Comparison of ENCODE assay signal across 2 cellular contexts in the genomic region with DNA sequence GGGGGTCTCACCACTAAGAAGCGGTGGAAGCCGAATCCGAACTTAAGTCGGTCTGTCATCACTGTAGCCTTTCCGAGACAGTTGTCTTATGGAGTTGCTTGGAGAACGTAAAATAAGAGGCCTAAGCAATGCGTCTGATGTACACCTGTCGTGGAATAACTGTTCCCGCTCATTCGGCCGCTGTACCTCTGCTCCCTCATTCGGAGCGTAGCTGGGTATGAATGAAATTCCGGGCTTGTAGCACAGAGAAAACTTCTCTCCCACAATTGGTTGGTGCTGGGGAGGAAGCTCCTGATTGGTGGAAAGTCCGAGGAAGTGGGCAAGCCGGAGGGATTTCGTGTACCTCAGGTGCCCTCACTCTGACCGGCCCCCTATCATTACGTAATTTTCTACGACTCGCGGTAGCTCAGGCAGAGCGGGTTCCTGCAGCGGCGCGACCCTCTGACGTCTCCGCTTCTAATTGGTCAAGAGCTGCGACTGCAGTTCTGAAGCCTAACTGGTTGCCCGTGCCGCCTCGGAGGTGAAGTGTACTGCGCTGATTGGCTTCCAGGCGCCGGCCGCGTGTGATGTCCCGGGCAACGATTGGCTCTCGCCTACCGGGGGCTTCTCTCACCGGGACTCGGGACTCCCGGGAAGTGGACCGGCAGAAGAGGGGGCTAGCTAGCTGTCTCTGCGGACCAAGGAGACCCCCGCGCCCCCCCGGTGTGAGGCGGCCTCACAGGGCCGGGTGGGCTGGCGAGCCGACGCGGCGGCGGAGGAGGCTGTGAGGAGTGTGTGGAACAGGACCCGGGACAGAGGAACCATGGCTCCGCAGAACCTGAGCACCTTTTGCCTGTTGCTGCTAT.
TF ChIP-seq lines count a peak whose summit lies in the region.

Gene DNAJB11, plus strand, starts transcription at position 625 of the 845 bp plus-strand sequence. Its CDS starts 178 bp downstream, at position 803.

TF ChIP-seq in HCT116, 20 proteins besides CTCF, POLR2A, EP300 and RAD21 (continued from another document):
- no peak for TF ChIP-seq ATF3 (IDR thresholded peaks at IDR 0.05)
- TF ChIP-seq SIN3A (IDR thresholded peaks at IDR 0.05; ENCODE audit: low read depth), result peak; percentile 95
- TF ChIP-seq ZBTB33 (IDR thresholded peaks at IDR 0.05; ENCODE audit: extremely low read depth, insufficient replicate concordance, low read length), result peak; percentile 87
- peak; percentile 99 for TF ChIP-seq SP1 (IDR thresholded peaks at IDR 0.05; ENCODE audit: low read depth)
- peak; percentile 90 for TF ChIP-seq CEBPB (IDR thresholded peaks at IDR 0.05; ENCODE audit: low read depth)
- TF ChIP-seq REST (IDR thresholded peaks at IDR 0.05; ENCODE audit: low read depth), result no peak
- no peak; the same call in 1 of the 2 replicates for TF ChIP-seq CBX3 (IDR thresholded peaks at IDR 0.05; ENCODE audit: low read depth)
- TF ChIP-seq EZH2phosphoT487 (IDR thresholded peaks at IDR 0.05; ENCODE audit: borderline replicate concordance), result no peak
- no peak for TF ChIP-seq EZH2 (IDR thresholded peaks at IDR 0.05)
- peak; percentile 31 for TF ChIP-seq YY1 (IDR thresholded peaks at IDR 0.05; ENCODE audit: extremely low read depth, insufficient replicate concordance, low read depth, low read length)
- TF ChIP-seq SRF (IDR thresholded peaks at IDR 0.05; ENCODE audit: low read depth), result peak; percentile 94
- TF ChIP-seq TCF7L2 (IDR thresholded peaks at IDR 0.05; ENCODE audit: borderline replicate concordance, extremely low read depth, insufficient read depth, insufficient read length), result peak; percentile 31
- TF ChIP-seq JUND (IDR thresholded peaks at IDR 0.05), result no peak
- TF ChIP-seq EGR1 (IDR thresholded peaks at IDR 0.05; ENCODE audit: low read depth), result no peak

TF ChIP-seq in neural cell, 6 proteins besides CTCF, POLR2A, EP300 and RAD21 (continued from another document):
- TF ChIP-seq REST (IDR thresholded peaks at IDR 0.05; ENCODE audit: borderline replicate concordance) (no peak), TAF1 (IDR thresholded peaks at IDR 0.05; ENCODE audit: low read depth) (no peak), SMC3 (conservative IDR thresholded peaks at IDR 0.05; ENCODE audit: poor library complexity) (peak; percentile 49)
